Comparison of ENCODE assay signal across 16 cellular contexts in the genomic region with DNA sequence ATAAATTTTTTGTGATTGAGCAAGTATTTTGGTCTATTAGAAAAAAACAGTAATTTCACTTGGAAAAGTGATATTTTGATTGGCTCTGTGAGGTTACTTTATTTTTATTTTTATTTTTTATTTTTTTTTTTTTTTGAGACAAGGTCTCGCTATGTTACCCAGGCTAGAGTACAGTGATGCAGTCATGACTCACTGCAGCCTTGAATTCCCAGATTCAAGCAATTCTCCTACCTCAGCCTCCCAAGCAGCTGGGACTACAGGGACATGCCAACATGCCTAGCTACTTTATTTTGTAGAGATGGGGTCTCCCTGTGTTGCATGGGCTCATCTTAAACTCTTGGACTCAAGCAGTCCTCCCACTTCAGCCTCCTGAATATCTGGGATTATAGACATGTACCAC.
A peak's percentile ranks its signal among the peaks of the same experiment; 100 is the strongest.
DNase-seq lines count a peak whose midpoint lies in the region; ATAC-seq, FAIRE-seq and TF ChIP-seq lines count a peak whose summit lies in the region.
"Had no signal": no experiment of that assay in that cellular context is flagged by ENCODE, and none has a peak within 500 bp of the region (broad histone marks: within the 10 kb centered on the region; RNA-seq: fewer than 3 reads in every experiment).

No MANE protein-coding gene starts in this region.

- no peak for FAIRE-seq in D721Med (lab: Jason Lieb, UNC)
- FAIRE-seq: HTR-8/SVneo had no signal

- peaks cover 5% of the 10 kb centered on the region for H3K9me3 Mint-ChIP-seq in activated T-cell treated with anti-CD3 and anti-CD28 coated beads, Interleukin-2, amount 50 U/mL, for 24 hours

- H3K27me3 Mint-ChIP-seq in activated T-cell treated with anti-CD3 and anti-CD28 coated beads, Interleukin-2, amount 50 U/mL, for 24 hours = no peaks in the 10 kb centered on the region
- H3K27me3 Mint-ChIP-seq: naive thymus-derived CD8-positive, alpha-beta T cell had no signal

- intact Hi-C loops in sciatic nerve (cut with DNase I) (no loop called here), lower leg skin (cut with DNase I; ENCODE audit: low total_unique reads) (loop anchor here (10.0 kb wide), 1 partner anchor 68 kb away; no protein-coding TSS in a partner anchor)

- 84 to 92% methylated on average over 1 of the region's 1 CpG for WGBS in lower leg skin, 2 donors

- H3K4me3 ChIP-seq in HFF-Myc (replicated peaks; ENCODE audit: low read depth, low read length) (no peak overlapping the region), fibroblast of mammary gland (ENCODE audit: control insufficient read depth, low read depth, low read length) (no peak overlapping the region), lower leg skin (ENCODE audit: low read depth, poor library complexity, severe bottlenecking) (no peak overlapping the region)
- H3K4me3 ChIP-seq: coronary artery, HAP-1 had no signal

- no peak overlapping the region for H3K4me3 Mint-ChIP-seq in activated T-cell treated with anti-CD3 and anti-CD28 coated beads, Interleukin-2, amount 50 U/mL, for 24 hours
- H3K4me3 Mint-ChIP-seq: naive thymus-derived CD8-positive, alpha-beta T cell had no signal

- peak; percentile 17 for DNase-seq in HFF-Myc (ENCODE audit: extremely low read depth, low read depth)
- peak; percentile 87 for DNase-seq in fibroblast of mammary gland (ENCODE audit: low read depth)
- DNase-seq in sciatic nerve (ENCODE audit: low spot score) = no peak
- DNase-seq in D721Med (ENCODE audit: insufficient read length, low spot score) = no peak
- DNase-seq in activated T-cell treated with anti-CD3 and anti-CD28 coated beads, Interleukin-2, amount 50 U/mL, for 24 hours = no peak
- no peak for DNase-seq in lower leg skin (ENCODE audit: low spot score in 2 of 2)
- DNase-seq: activated gamma-delta T cell treated with Interleukin-2 at 50 U/mL for 16 hours; anterior cingulate cortex; islet precursor cell; naive thymus-derived CD8-positive, alpha-beta T cell; NCI-H1436 treated with DMSO at 0.1 percent for 48 hours had no signal

- no peak for TF ChIP-seq POLR2A in lower leg skin (IDR thresholded peaks at IDR 0.05)

- peaks cover 22% of the 10 kb centered on the region for H3K36me3 Mint-ChIP-seq in activated T-cell treated with anti-CD3 and anti-CD28 coated beads, Interleukin-2, amount 50 U/mL, for 24 hours (ENCODE audit: low read depth)

- ATAC-seq in SK-N-SH treated with all-trans-retinoic acid at 6 μM for 48 hours (peak; percentile 82), sciatic nerve (peak; percentile 63), GM21447 (IDR thresholded peaks at IDR 0.05; ENCODE audit: unreplicated experiment) (no peak)
- ATAC-seq: naive thymus-derived CD8-positive, alpha-beta T cell had no signal

- peaks cover 68% of the 10 kb centered on the region for H3K4me1 Mint-ChIP-seq in activated T-cell treated with anti-CD3 and anti-CD28 coated beads, Interleukin-2, amount 50 U/mL, for 24 hours (ENCODE audit: low read depth)

- H3K27ac Mint-ChIP-seq in activated T-cell treated with anti-CD3 and anti-CD28 coated beads, Interleukin-2, amount 50 U/mL, for 24 hours = no peak overlapping the region

- no peak for TF ChIP-seq CTCF in HFF-Myc (IDR thresholded peaks at IDR 0.05; ENCODE audit: low read depth, low read length, missing control alignments)
- TF ChIP-seq CTCF in fibroblast of mammary gland (conservative IDR thresholded peaks at IDR 0.05; ENCODE audit: control insufficient read depth, insufficient read depth, low read depth, low read length) = no peak
- no peak for TF ChIP-seq CTCF in D721Med (IDR thresholded peaks at IDR 0.05; ENCODE audit: insufficient read depth, missing control alignments)
- TF ChIP-seq CTCF in lower leg skin (IDR thresholded peaks at IDR 0.05) = no peak

TF ChIP-seq in SK-N-SH treated with all-trans-retinoic acid at 6 μM for 48 hours, 23 proteins besides CTCF, POLR2A, EP300 and RAD21:
- TF ChIP-seq CSDC2 (CRISPR knock-in tag; IDR thresholded peaks at IDR 0.05) (no peak), OSR1 (CRISPR knock-in tag; IDR thresholded peaks at IDR 0.05) (no peak), ZFP30 (CRISPR knock-in tag; IDR thresholded peaks at IDR 0.05) (no peak), SNAI2 (CRISPR knock-in tag; IDR thresholded peaks at IDR 0.05) (no peak), TOX (CRISPR knock-in tag; IDR thresholded peaks at IDR 0.05; ENCODE audit: borderline replicate concordance) (no peak), ISL1 (CRISPR knock-in tag; IDR thresholded peaks at IDR 0.05) (no peak), BACH2 (CRISPR knock-in tag; IDR thresholded peaks at IDR 0.05; ENCODE audit: borderline replicate concordance) (no peak), ZNF70 (CRISPR knock-in tag; IDR thresholded peaks at IDR 0.05) (no peak), ZNF565 (CRISPR knock-in tag; conservative IDR thresholded peaks at IDR 0.05; ENCODE audit: low read depth) (no peak), ARNTL (CRISPR knock-in tag; IDR thresholded peaks at IDR 0.05; ENCODE audit: borderline replicate concordance, low read depth) (no peak), RARB (CRISPR knock-in tag; IDR thresholded peaks at IDR 0.05) (no peak)
- TF ChIP-seq, protein P1, sequence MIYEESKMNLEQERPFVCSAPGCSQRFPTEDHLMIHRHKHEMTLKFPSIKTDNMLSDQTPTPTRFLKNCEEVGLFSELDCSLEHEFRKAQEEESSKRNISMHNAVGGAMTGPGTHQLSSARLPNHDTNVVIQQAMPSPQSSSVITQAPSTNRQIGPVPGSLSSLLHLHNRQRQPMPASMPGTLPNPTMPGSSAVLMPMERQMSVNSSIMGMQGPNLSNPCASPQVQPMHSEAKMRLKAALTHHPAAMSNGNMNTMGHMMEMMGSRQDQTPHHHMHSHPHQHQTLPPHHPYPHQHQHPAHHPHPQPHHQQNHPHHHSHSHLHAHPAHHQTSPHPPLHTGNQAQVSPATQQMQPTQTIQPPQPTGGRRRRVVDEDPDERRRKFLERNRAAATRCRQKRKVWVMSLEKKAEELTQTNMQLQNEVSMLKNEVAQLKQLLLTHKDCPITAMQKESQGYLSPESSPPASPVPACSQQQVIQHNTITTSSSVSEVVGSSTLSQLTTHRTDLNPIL (CRISPR knock-in tag; IDR thresholded peaks at IDR 0.05; ENCODE audit: low read depth) = no peak
- TF ChIP-seq, protein P2, sequence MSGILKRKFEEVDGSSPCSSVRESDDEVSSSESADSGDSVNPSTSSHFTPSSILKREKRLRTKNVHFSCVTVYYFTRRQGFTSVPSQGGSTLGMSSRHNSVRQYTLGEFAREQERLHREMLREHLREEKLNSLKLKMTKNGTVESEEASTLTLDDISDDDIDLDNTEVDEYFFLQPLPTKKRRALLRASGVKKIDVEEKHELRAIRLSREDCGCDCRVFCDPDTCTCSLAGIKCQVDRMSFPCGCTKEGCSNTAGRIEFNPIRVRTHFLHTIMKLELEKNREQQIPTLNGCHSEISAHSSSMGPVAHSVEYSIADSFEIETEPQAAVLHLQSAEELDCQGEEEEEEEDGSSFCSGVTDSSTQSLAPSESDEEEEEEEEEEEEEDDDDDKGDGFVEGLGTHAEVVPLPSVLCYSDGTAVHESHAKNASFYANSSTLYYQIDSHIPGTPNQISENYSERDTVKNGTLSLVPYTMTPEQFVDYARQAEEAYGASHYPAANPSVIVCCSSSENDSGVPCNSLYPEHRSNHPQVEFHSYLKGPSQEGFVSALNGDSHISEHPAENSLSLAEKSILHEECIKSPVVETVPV (CRISPR knock-in tag; IDR thresholded peaks at IDR 0.05) = no peak
- TF ChIP-seq, protein P3, sequence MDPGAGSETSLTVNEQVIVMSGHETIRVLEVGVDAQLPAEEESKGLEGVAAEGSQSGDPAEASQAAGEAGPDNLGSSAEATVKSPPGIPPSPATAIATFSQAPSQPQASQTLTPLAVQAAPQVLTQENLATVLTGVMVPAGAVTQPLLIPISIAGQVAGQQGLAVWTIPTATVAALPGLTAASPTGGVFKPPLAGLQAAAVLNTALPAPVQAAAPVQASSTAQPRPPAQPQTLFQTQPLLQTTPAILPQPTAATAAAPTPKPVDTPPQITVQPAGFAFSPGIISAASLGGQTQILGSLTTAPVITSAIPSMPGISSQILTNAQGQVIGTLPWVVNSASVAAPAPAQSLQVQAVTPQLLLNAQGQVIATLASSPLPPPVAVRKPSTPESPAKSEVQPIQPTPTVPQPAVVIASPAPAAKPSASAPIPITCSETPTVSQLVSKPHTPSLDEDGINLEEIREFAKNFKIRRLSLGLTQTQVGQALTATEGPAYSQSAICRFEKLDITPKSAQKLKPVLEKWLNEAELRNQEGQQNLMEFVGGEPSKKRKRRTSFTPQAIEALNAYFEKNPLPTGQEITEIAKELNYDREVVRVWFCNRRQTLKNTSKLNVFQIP (CRISPR knock-in tag; IDR thresholded peaks at IDR 0.05; ENCODE audit: borderline replicate concordance, low read depth) = no peak
- TF ChIP-seq, protein P4, sequence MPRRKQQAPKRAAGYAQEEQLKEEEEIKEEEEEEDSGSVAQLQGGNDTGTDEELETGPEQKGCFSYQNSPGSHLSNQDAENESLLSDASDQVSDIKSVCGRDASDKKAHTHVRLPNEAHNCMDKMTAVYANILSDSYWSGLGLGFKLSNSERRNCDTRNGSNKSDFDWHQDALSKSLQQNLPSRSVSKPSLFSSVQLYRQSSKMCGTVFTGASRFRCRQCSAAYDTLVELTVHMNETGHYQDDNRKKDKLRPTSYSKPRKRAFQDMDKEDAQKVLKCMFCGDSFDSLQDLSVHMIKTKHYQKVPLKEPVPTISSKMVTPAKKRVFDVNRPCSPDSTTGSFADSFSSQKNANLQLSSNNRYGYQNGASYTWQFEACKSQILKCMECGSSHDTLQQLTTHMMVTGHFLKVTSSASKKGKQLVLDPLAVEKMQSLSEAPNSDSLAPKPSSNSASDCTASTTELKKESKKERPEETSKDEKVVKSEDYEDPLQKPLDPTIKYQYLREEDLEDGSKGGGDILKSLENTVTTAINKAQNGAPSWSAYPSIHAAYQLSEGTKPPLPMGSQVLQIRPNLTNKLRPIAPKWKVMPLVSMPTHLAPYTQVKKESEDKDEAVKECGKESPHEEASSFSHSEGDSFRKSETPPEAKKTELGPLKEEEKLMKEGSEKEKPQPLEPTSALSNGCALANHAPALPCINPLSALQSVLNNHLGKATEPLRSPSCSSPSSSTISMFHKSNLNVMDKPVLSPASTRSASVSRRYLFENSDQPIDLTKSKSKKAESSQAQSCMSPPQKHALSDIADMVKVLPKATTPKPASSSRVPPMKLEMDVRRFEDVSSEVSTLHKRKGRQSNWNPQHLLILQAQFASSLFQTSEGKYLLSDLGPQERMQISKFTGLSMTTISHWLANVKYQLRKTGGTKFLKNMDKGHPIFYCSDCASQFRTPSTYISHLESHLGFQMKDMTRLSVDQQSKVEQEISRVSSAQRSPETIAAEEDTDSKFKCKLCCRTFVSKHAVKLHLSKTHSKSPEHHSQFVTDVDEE (CRISPR knock-in tag; IDR thresholded peaks at IDR 0.05) = no peak

Comparison
In these comparisons a context has a peak if more than half of its experiments do, and no peak if none do; other contexts are left out.
1. DNase-seq: peak in HFF-Myc (single experiment) and fibroblast of mammary gland (single experiment); none in sciatic nerve (single experiment), D721Med (single experiment), activated T-cell treated with anti-CD3 and anti-CD28 coated beads, Interleukin-2, amount 50 U/mL, for 24 hours (single experiment) and lower leg skin (0 of 2).